In the genomic region with DNA sequence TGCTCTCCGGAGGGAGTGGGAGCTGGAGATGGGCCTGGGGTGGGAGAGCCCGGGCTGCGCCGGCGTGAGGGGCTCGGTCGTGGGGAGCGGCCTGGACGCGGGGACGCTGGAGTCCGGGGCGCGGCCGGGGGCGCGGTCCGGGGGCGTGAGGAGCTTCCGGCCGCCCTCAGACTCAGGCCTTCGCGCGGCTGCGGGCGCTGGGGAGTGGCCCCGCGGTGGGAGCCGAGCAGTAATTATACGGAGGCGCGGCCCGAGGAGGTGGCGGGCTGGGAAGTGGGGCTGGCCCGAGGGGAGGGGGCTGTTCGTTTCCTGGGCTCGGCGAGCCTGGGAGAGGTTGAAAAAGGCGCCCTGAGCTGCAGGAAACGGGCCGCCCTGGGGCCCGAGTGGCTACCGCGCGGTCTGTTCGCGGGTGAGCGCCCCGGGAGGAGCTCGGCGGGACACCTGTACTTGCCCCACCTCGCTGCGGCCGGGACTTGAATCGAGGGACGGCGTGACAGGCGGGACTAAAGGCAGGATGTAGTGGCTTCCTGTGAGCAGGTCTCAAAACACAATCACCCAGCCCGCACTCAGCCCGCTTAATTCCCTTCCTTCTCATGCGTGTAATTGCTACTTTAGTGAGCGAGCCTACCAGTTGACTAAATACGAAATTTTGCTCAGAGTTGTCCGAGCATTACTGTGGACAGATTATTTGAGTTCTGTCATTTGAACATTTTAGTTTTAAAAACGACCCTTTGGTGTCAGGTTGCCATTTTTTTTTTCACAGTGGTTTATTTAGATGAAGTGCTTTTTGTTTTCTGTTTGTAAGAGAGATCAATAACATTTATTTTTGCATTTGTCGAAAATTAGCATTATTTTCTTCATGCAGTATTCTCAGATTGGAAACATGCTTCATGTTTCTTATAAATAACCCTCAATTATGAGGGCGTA, we compare ENCODE assay signal across 8 cellular contexts. TPM values are rescaled to one million over a fixed set of nuclear protein-coding genes. Genes with fewer than 3 reads are reported as not detected.
DNase-seq lines count a peak whose midpoint lies in the region; ATAC-seq and TF ChIP-seq lines count a peak whose summit lies in the region.

No MANE protein-coding gene starts in this region.

- intact Hi-C loops in left ventricle myocardium inferior (cut with micrococcal nuclease), result no loop called here
- intact Hi-C loops in aorta (cut with DNase I), result loop anchor here in 1 of 2 donors (5.0 kb wide), 1 partner anchor 75 kb away; no protein-coding TSS in a partner anchor

- TF ChIP-seq CTCF in GM13976 (IDR thresholded peaks at IDR 0.05; ENCODE audit: borderline replicate concordance, control extremely low read depth, extremely low read depth, insufficient read depth, missing control alignments) (no peak), left ventricle myocardium inferior (IDR thresholded peaks at IDR 0.05; ENCODE audit: borderline replicate concordance) (peak; percentile 18)

- H3K4me3 ChIP-seq in adipocyte (ENCODE audit: low read length), result peak overlapping the region; percentile 91
- peak overlapping the region; percentile 88 for H3K4me3 ChIP-seq in left ventricle myocardium inferior
- peak overlapping the region; percentile 64 to 98 for H3K4me3 ChIP-seq in aorta (ENCODE audit: low read length in 2 of 2)

- no peaks in the 10 kb centered on the region for H3K9me3 ChIP-seq in adipocyte (ENCODE audit: control insufficient read depth, low read length)
- H3K9me3 ChIP-seq in left ventricle myocardium inferior (replicated peaks), result no peaks in the 10 kb centered on the region
- no peaks in the 10 kb centered on the region for H3K9me3 ChIP-seq in aorta (ENCODE audit: control insufficient read depth, low read length)

- peak; percentile 77 for DNase-seq in GM13976 (ENCODE audit: low spot score)
- DNase-seq in NCI-H128 (lab: John Stamatoyannopoulos, UW; ENCODE audit: unreplicated experiment), result peak; percentile 46
- DNase-seq in SW480 (ENCODE audit: low spot score), result peak; percentile 96
- peak; percentile 80 for DNase-seq in adipocyte (ENCODE audit: low read depth)
- peak; percentile 62 for DNase-seq in left ventricle myocardium inferior
- peak; percentile 30 for DNase-seq in putamen (ENCODE audit: low spot score)
- peak; percentile 83 to 89 for DNase-seq in aorta

- H3K27me3 ChIP-seq in adipocyte (replicated peaks; ENCODE audit: control insufficient read depth, insufficient read depth, low read length) (no peaks in the 10 kb centered on the region), left ventricle myocardium inferior (ENCODE audit: low read depth) (no peaks in the 10 kb centered on the region), aorta (ENCODE audit: control insufficient read depth in 1 of 2, insufficient read depth in 2 of 2, low read length in 1 of 2) (no peaks in the 10 kb centered on the region)

- 2% methylated on average over 44 to 67 of the region's 67 CpGs for WGBS in aorta, 2 donors

- in situ Hi-C loops in GM13976 (cut with MboI; ENCODE audit: low sequenced_read_pairs, unreplicated experiment), result no loop called here

- H3K36me3 ChIP-seq in adipocyte (ENCODE audit: control insufficient read depth, insufficient read depth, low read length, severe bottlenecking), result no peaks in the 10 kb centered on the region
- H3K36me3 ChIP-seq in left ventricle myocardium inferior, result no peaks in the 10 kb centered on the region
- no peaks in the 10 kb centered on the region for H3K36me3 ChIP-seq in aorta (ENCODE audit: control insufficient read depth in 1 of 2, insufficient read depth in 2 of 2, low read length in 1 of 2)

- peaks cover 38% of the 10 kb centered on the region for H3K4me1 ChIP-seq in adipocyte (ENCODE audit: control insufficient read depth, insufficient read depth, low read length)
- H3K4me1 ChIP-seq in left ventricle myocardium inferior, result peaks cover 30% of the 10 kb centered on the region
- peaks cover 0 to 3% of the 10 kb centered on the region in 2 donors for H3K4me1 ChIP-seq in aorta (ENCODE audit: control insufficient read depth in 1 of 2, insufficient read depth in 2 of 2, low read length in 2 of 2)

- peak overlapping the region; percentile 92 for H3K9ac ChIP-seq in adipocyte (ENCODE audit: low read length)

- peak overlapping the region; percentile 96 for H3K27ac ChIP-seq in left ventricle myocardium inferior (replicated peaks)
- H3K27ac ChIP-seq in aorta (ENCODE audit: low read depth in 1 of 2, low read length in 2 of 2), result peak overlapping the region; percentile 71 to 89

- ATAC-seq in HG02763 (IDR thresholded peaks at IDR 0.05; ENCODE audit: unreplicated experiment), result peak; percentile 67
- peak; percentile 77 for ATAC-seq in aorta (ENCODE audit: low FRiP score)

RNA-seq across cellular contexts. Expression of gene RASA2, which starts 0.9 kb away (rescaled TPM):
- total RNA-seq in left ventricle myocardium inferior (4.3 TPM), aorta (10 to 100 TPM; 25.5 to 26.1 TPM)
- polyA plus RNA-seq in aorta, result 1 to 10 TPM; 6.9 to 7.8 TPM

Comparison
In these comparisons a context has a peak if more than half of its experiments do, and no peak if none do; other contexts are left out.
1. Peak in every context shown above with its lines: DNase-seq, ATAC-seq, H3K4me3 ChIP-seq and H3K27ac ChIP-seq.
2. DNase-seq: peak in every context shown above with its lines; median percentile 96 in SW480; 86 in aorta; 80 in adipocyte; 77 in GM13976; 62 in left ventricle myocardium inferior; 46 in NCI-H128; 30 in putamen.